Comparison of ENCODE assay signal across 13 cellular contexts in the genomic region with DNA sequence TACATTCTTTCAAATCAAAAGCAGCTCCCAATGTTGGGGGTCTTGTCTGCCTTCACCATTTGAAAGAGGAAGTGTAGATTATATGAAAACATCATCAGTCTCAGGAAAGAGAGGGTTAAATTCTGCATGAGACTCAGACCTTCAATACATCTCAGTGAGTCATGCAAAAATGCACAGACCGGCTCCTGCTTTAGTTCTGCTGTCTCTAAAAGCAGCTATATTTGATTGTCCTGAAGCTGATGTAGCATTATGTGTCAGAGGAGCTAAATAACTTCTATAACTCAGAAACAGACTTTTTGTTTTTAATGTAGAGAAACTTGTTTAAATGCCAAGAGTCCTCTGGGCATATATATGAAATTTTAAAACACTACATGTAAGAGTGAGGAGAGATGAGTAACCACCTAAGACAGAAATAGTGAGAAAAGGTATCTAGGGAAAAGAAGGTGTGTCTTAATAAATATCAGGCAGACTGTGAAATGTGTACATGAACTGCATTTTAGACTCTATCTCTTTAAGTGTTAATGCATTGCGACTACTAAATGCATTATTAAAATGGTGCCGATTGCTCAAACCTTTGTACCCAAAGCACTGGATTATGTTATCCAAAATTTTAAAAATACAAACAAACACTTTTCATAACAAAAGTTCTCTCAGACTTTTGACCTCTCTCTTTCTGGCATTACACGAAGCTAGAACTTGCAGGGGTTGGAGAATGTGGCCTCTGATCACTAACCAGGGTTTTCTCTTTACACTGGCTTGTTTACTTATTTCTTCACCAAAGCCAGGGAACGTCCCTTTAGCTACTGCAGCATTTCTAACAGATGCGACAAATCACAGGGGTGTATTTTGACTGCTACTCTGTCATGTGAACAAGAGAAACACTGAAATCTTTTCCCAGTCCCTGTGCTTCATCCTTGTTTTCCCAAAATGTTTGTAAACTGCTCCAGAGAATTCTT.
DNase-seq lines count a peak whose midpoint lies in the region; ATAC-seq, FAIRE-seq and TF ChIP-seq lines count a peak whose summit lies in the region.
"Had no signal": no experiment of that assay in that cellular context is flagged by ENCODE, and none has a peak within 500 bp of the region (broad histone marks: within the 10 kb centered on the region; RNA-seq: fewer than 3 reads in every experiment).

No MANE protein-coding gene starts in this region.

- peaks cover under 1% of the 10 kb centered on the region; the same call in 1 of the 2 replicates for H3K36me3 Mint-ChIP-seq in HFFc6 (ENCODE audit: low read depth)

- intact Hi-C loops in pancreas (cut with DNase I) = no loop called here

- no peak overlapping the region for H3K4me3 Mint-ChIP-seq in HFFc6
- H3K4me3 Mint-ChIP-seq: activated B cell treated with CpG ODN at 0.5 μM for 24 hours; activated T-cell treated with anti-CD3 and anti-CD28 coated beads, Interleukin-2, amount 50 U/mL, for 24 hours; memory B cell had no signal

- H3K4me3 ChIP-seq in fibroblast of mammary gland (ENCODE audit: control insufficient read depth, low read depth, low read length) (no peak overlapping the region), pancreas (no peak overlapping the region)

- no peak overlapping the region for H3K27ac ChIP-seq in pancreas

- FAIRE-seq in pancreas (lab: Jason Lieb, UNC) = no peak

- H3K9me3 Mint-ChIP-seq in HFFc6 = no peaks in the 10 kb centered on the region; the same call in 1 of the 2 replicates
- H3K9me3 Mint-ChIP-seq: activated B cell treated with CpG ODN at 0.5 μM for 24 hours, memory B cell had no signal

- 24 to 27% methylated on average over 6 of the region's 6 CpGs for WGBS in pancreas, 2 donors

- H3K4me1 Mint-ChIP-seq in HFFc6 (ENCODE audit: low read depth) = peaks cover 28% of the 10 kb centered on the region
- H3K4me1 Mint-ChIP-seq: activated B cell treated with CpG ODN at 0.5 μM for 24 hours, memory B cell had no signal

- H3K4me1 ChIP-seq in pancreas = peaks cover 4 to 17% (median 15%) of the 10 kb centered on the region in 3 donors

- H3K36me3 ChIP-seq in pancreas = no peaks in the 10 kb centered on the region

- no peaks in the 10 kb centered on the region for H3K27me3 Mint-ChIP-seq in HFFc6 (ENCODE audit: insufficient read depth)
- H3K27me3 Mint-ChIP-seq: activated B cell treated with CpG ODN at 0.5 μM for 24 hours; activated T-cell treated with anti-CD3 and anti-CD28 coated beads, Interleukin-2, amount 50 U/mL, for 24 hours; memory B cell had no signal

- TF ChIP-seq CTCF in HFFc6 (IDR thresholded peaks at IDR 0.05) = no peak
- no peak for TF ChIP-seq CTCF in fibroblast of mammary gland (conservative IDR thresholded peaks at IDR 0.05; ENCODE audit: control insufficient read depth, insufficient read depth, low read depth, low read length)
- no peak for TF ChIP-seq CTCF in pancreas (IDR thresholded peaks at IDR 0.05)

- no peaks in the 10 kb centered on the region for H3K27me3 ChIP-seq in pancreas

- peak overlapping the region; percentile 32; the same call in 1 of the 2 replicates for H3K27ac Mint-ChIP-seq in HFFc6
- H3K27ac Mint-ChIP-seq: activated B cell treated with CpG ODN at 0.5 μM for 24 hours; activated T-cell treated with anti-CD3 and anti-CD28 coated beads, Interleukin-2, amount 50 U/mL, for 24 hours; memory B cell had no signal

- ATAC-seq in pancreas = peak; percentile 87 to 97 (median 95)
- ATAC-seq in HG03159 (IDR thresholded peaks at IDR 0.05; ENCODE audit: unreplicated experiment) = no peak

- DNase-seq in HFFc6 = peak; percentile 20
- peak; percentile 23 for DNase-seq in RKO (ENCODE audit: low spot score)
- DNase-seq in fibroblast of mammary gland (ENCODE audit: low read depth) = peak; percentile 44
- peak in 3 of 6 donors; percentile 4 to 24 (median 21) for DNase-seq in pancreas
- no peak for DNase-seq in NCI-H526 treated with DMSO at 0.1 percent for 48 hours (lab: John Stamatoyannopoulos, UW)
- no peak for DNase-seq in retina
- DNase-seq: activated B cell treated with CpG ODN at 0.5 μM for 24 hours; activated T-cell treated with anti-CD3 and anti-CD28 coated beads, Interleukin-2, amount 50 U/mL, for 24 hours; foreskin melanocyte; MM.1S; SHP77 treated with DMSO at 0.1 percent for 48 hours had no signal

- no peaks in the 10 kb centered on the region for H3K9me3 ChIP-seq in pancreas

Comparison
In these comparisons a context has a peak if more than half of its experiments do, and no peak if none do; other contexts are left out.
1. DNase-seq: peak in HFFc6 (single experiment), RKO (single experiment) and fibroblast of mammary gland (single experiment); none in NCI-H526 treated with DMSO at 0.1 percent for 48 hours (single experiment) and retina (single experiment).